Comparison of ENCODE assay signal across 14 cellular contexts in genomic region chr19:53961523-53962345, GRCh38. TPM values are rescaled to one million over a fixed set of nuclear protein-coding genes. Genes with fewer than 3 reads are reported as not detected.
DNase-seq lines count a peak whose midpoint lies in the region; ATAC-seq, FAIRE-seq and TF ChIP-seq lines count a peak whose summit lies in the region.
"Had no signal": no experiment of that assay in that cellular context is flagged by ENCODE, and none has a peak within 500 bp of the region (broad histone marks: within the 10 kb centered on the region; RNA-seq: fewer than 3 reads in every experiment).

No MANE protein-coding gene starts in this region.

- no peak for TF ChIP-seq EP300 in K562 (IDR thresholded peaks at IDR 0.05; ENCODE audit: low read length)

- H3K79me2 ChIP-seq in ACC112 (ENCODE audit: control insufficient read depth, insufficient read depth, low read length, unreplicated experiment) = peaks cover 3% of the 10 kb centered on the region
- no peaks in the 10 kb centered on the region for H3K79me2 ChIP-seq in K562 (ENCODE audit: control insufficient read depth, insufficient read depth, low read length)

- 1% methylated on average over 23 of the region's 32 CpGs for WGBS in K562 (ENCODE audit: insufficient coverage, low coverage, missing lambda C conversion rate)

- H3K9me3 ChIP-seq in HUES6 (ENCODE audit: control insufficient read depth, insufficient read depth, low read depth, low read length) = no peaks in the 10 kb centered on the region
- no peaks in the 10 kb centered on the region for H3K9me3 ChIP-seq in K562 (replicated peaks; ENCODE audit: control insufficient read depth, insufficient read depth, low read depth, low read length)
- H3K9me3 ChIP-seq in iPS-18c (ENCODE audit: control insufficient read depth, insufficient read depth, low read length) = no peaks in the 10 kb centered on the region
- H3K9me3 ChIP-seq: lower lobe of right lung had no signal

- TF ChIP-seq CTCF in K562 (IDR thresholded peaks at IDR 0.05 in 2 of 3, conservative IDR thresholded peaks at IDR 0.05 in 1 of 3; ENCODE audit: insufficient read depth in 2 of 3, low read depth in 1 of 3, low read length in 3 of 3) = no peak
- no peak for TF ChIP-seq CTCF in GM13977 (IDR thresholded peaks at IDR 0.05; ENCODE audit: extremely low read depth, insufficient read depth, missing control alignments)

- H3K4me1 ChIP-seq in ACC112 (ENCODE audit: control insufficient read depth, insufficient read depth, low read length, unreplicated experiment) = peaks cover 6% of the 10 kb centered on the region
- H3K4me1 ChIP-seq in HUES6 (ENCODE audit: control insufficient read depth, insufficient read depth, low read length) = peaks cover 29% of the 10 kb centered on the region
- no peaks in the 10 kb centered on the region; a peak in 1 of 5 replicates for H3K4me1 ChIP-seq in K562 (replicated peaks in 1 of 2; ENCODE audit: control insufficient read depth in 2 of 2, insufficient read depth in 2 of 2, low read length in 2 of 2)
- H3K4me1 ChIP-seq: lower lobe of right lung had no signal

- in situ Hi-C loops in K562 (cut with MboI) (no loop called here), GM13977 (cut with MboI; ENCODE audit: low pct_unique_long_range_greater_than_20kb, low sequenced_read_pairs, unreplicated experiment) (no loop called here)

- intact Hi-C loops in K562 (cut with micrococcal nuclease) = no loop called here

- H2AFZ ChIP-seq in ACC112 (ENCODE audit: low read length, unreplicated experiment) (peak overlapping the region; percentile 57), K562 (ENCODE audit: low read depth, low read length) (no peak overlapping the region)

- H3K9me1 ChIP-seq in K562 (ENCODE audit: control insufficient read depth, insufficient read depth, low read length) = no peaks in the 10 kb centered on the region

- no peaks in the 10 kb centered on the region for H3K36me3 ChIP-seq in ACC112 (ENCODE audit: insufficient read depth, low read length)
- peaks cover 4% of the 10 kb centered on the region; the same call in 1 of the 2 replicates for H3K36me3 ChIP-seq in HUES6 (ENCODE audit: control insufficient read depth, insufficient read depth, low read length)
- no peaks in the 10 kb centered on the region for H3K36me3 ChIP-seq in K562 (ENCODE audit: control insufficient read depth, insufficient read depth, low read length)
- H3K36me3 ChIP-seq: lower lobe of right lung had no signal

- BruUV-seq in K562 (replicated peaks; lab: Mats Ljungman, UMichigan) = no TSS peak

- POLR2A ChIA-PET in K562 (lab: Yijun Ruan, JAX) = no interaction called here

- TF ChIP-seq RAD21 in K562 (CRISPR knock-in tag; conservative IDR thresholded peaks at IDR 0.05 in 1 of 2, IDR thresholded peaks at IDR 0.05 in 1 of 2) = no peak

- H3K27ac ChIP-seq in ACC112 (ENCODE audit: low read depth, low read length) = no peak overlapping the region
- H3K27ac ChIP-seq in HUES6 (ENCODE audit: low read depth, low read length) = no peak overlapping the region
- no peak overlapping the region for H3K27ac ChIP-seq in K562 (ENCODE audit: extremely low read depth, low read depth, low read length)
- H3K27ac ChIP-seq: lower lobe of right lung had no signal

- CTCF ChIA-PET in K562 (lab: Yijun Ruan, JAX; ENCODE audit: low intra/inter-chr PET ratio) = no interaction called here

- FAIRE-seq in K562 (lab: Jason Lieb, UNC) = no peak

- peak overlapping the region; percentile 44 for H3K9ac ChIP-seq in HUES6 (ENCODE audit: low read length)
- H3K9ac ChIP-seq in K562 (ENCODE audit: insufficient read depth in 1 of 2, low read depth in 2 of 2, low read length in 2 of 2) = no peak overlapping the region

- DNase-seq in K562 (ENCODE audit: extremely low read depth in 1 of 4, low spot score in 3 of 4) = no peak
- no peak for DNase-seq in GM13977 (ENCODE audit: low spot score)
- DNase-seq in NCI-H2029 treated with DMSO at 0.1 percent for 48 hours (lab: John Stamatoyannopoulos, UW) = no peak
- DNase-seq in DMS53 treated with DMSO at 0.1 percent for 48 hours (lab: John Stamatoyannopoulos, UW; ENCODE audit: unreplicated experiment) = no peak
- DNase-seq: activated naive CD4-positive, alpha-beta T cell treated with anti-CD3 and anti-CD28 coated beads, Interleukin-2, amount 50 U/mL, for 16 hours; hippocampal formation; lower lobe of right lung; stimulated activated naive CD8-positive, alpha-beta T cell treated with anti-CD3 and anti-CD28 coated beads, Interleukin-15, amount 100 ng/mL, for 72 hours; SW 1271 had no signal

- H3K4me3 ChIP-seq in ACC112 (ENCODE audit: low read depth, low read length) (peak overlapping the region; percentile 69), HUES6 (ENCODE audit: low read depth, low read length) (peak overlapping the region; percentile 68), K562 (no peak overlapping the region), iPS-18c (ENCODE audit: insufficient read depth, low read depth, low read length) (peak overlapping the region; percentile 38)
- H3K4me3 ChIP-seq: lower lobe of right lung had no signal

- peaks cover 22% of the 10 kb centered on the region for H3K27me3 ChIP-seq in ACC112 (ENCODE audit: insufficient read depth, low read length)
- H3K27me3 ChIP-seq in HUES6 (ENCODE audit: control insufficient read depth, insufficient read depth, low read length) = peaks cover 78% of the 10 kb centered on the region
- peaks cover 33 to 44% of the 10 kb centered on the region in 2 experiments; a peak in 3 of 5 replicates for H3K27me3 ChIP-seq in K562 (ENCODE audit: control insufficient read depth in 2 of 2, insufficient read depth in 2 of 2, low read length in 2 of 2)

- TF ChIP-seq POLR2A in K562 (conservative IDR thresholded peaks at IDR 0.05) = no peak

- no peak for ATAC-seq in K562
- no peak for ATAC-seq in GM19395 (IDR thresholded peaks at IDR 0.05; ENCODE audit: unreplicated experiment)
- ATAC-seq: lower lobe of right lung; stimulated activated naive CD8-positive, alpha-beta T cell treated with anti-CD3 and anti-CD28 coated beads, Interleukin-15, amount 100 ng/mL, for 72 hours had no signal

- H3K4me2 ChIP-seq in K562 (ENCODE audit: insufficient read depth, low read length) = no peak overlapping the region

- 0 out of 2 replicates have a peak, but pooled peaks cover 3% of the 10 kb centered on the region for H4K20me1 ChIP-seq in K562 (replicated peaks; ENCODE audit: control insufficient read depth, insufficient read depth, low read length)

RNA-seq across cellular contexts. Expression of gene CACNG8, which starts 1.0 kb away (rescaled TPM):
- total RNA-seq in K562 (2011; cell fraction: chromatin; rRNA removed; ENCODE audit: low replicate concordance) = not detected in 2 replicates
- total RNA-seq in K562 (2011; cell fraction: nucleolus; rRNA removed) = not detected in 2 replicates
- not detected in 2 replicates for total RNA-seq in K562 (2011; cell fraction: nucleoplasm; rRNA removed)
- total RNA-seq in K562 (2014; rRNA removed) (0.05 TPM in 1 of 2 replicates, not detected in the other), K562 (2014; rRNA removed; fragmentation: Illumina TruSeq; extraction: Trizol) (not detected in 2 replicates), K562 (2015; rRNA removed; fragmentation: Illumina TruSeq; extraction: Trizol) (not detected in 2 replicates), K562 (2021) (0.02 TPM in 1 of 2 replicates, not detected in the other)
- polyA plus RNA-seq in K562 (2011; rRNA removed) (not detected in 2 replicates), K562 (2014; fragmentation: Illumina TruSeq; extraction: Trizol) (not detected in 2 replicates), K562 (2014; fragmentation: Nextera tagmentation; extraction: Ambion mirVana) (not detected), K562 (2014; rRNA removed) (not detected in 2 replicates)
- not detected in 2 replicates for polyA plus RNA-seq in K562 (2011; cell fraction: cytosol; rRNA removed)
- polyA plus RNA-seq in K562 (2011; cell fraction: nucleus; rRNA removed) = not detected in 2 replicates
- 0.01 and 0.03 TPM in 2 replicates for polyA plus RNA-seq in K562 (2012)
- polyA minus RNA-seq in K562 (2011; rRNA and poly(A)+ RNA removed) = not detected in 2 replicates
- polyA minus RNA-seq in K562 (2011; cell fraction: cytosol; rRNA and poly(A)+ RNA removed) = not detected in 2 replicates
- polyA minus RNA-seq in K562 (2011; cell fraction: nucleus; rRNA and poly(A)+ RNA removed) = not detected in 2 replicates
- total RNA-seq: epithelial cell of proximal tubule had no signal

RNA-seq across cellular contexts. Expression of gene CACNG6, which starts 29.7 kb away (rescaled TPM):
- total RNA-seq in K562 (2011; cell fraction: chromatin; rRNA removed; ENCODE audit: low replicate concordance) = not detected in 2 replicates
- total RNA-seq in K562 (2011; cell fraction: nucleolus; rRNA removed) = not detected in 2 replicates
- total RNA-seq in K562 (2011; cell fraction: nucleoplasm; rRNA removed) = not detected in 2 replicates
- not detected in 2 replicates for total RNA-seq in K562 (2014; rRNA removed)
- not detected in 2 replicates for total RNA-seq in K562 (2014; rRNA removed; fragmentation: Illumina TruSeq; extraction: Trizol)
- total RNA-seq in K562 (2015; rRNA removed; fragmentation: Illumina TruSeq; extraction: Trizol) = not detected in 2 replicates
- total RNA-seq in K562 (2021) = not detected in 2 replicates
- not detected in 2 replicates for polyA plus RNA-seq in K562 (2011; rRNA removed)
- polyA plus RNA-seq in K562 (2011; cell fraction: cytosol; rRNA removed) = not detected in 2 replicates
- not detected in 2 replicates for polyA plus RNA-seq in K562 (2011; cell fraction: nucleus; rRNA removed)
- not detected in 2 replicates for polyA plus RNA-seq in K562 (2012)
- polyA plus RNA-seq in K562 (2014; fragmentation: Illumina TruSeq; extraction: Trizol) = not detected in 2 replicates
- not detected for polyA plus RNA-seq in K562 (2014; fragmentation: Nextera tagmentation; extraction: Ambion mirVana)
- not detected in 2 replicates for polyA plus RNA-seq in K562 (2014; rRNA removed)
- not detected in 2 replicates for polyA minus RNA-seq in K562 (2011; rRNA and poly(A)+ RNA removed)
- polyA minus RNA-seq in K562 (2011; cell fraction: cytosol; rRNA and poly(A)+ RNA removed) = not detected in 2 replicates
- not detected in 2 replicates for polyA minus RNA-seq in K562 (2011; cell fraction: nucleus; rRNA and poly(A)+ RNA removed)

RNA-seq across cellular contexts. Expression of gene CACNG7, which starts 52.7 kb away (rescaled TPM):
- not detected in 2 replicates for total RNA-seq in K562 (2011; cell fraction: chromatin; rRNA removed; ENCODE audit: low replicate concordance)
- not detected in 2 replicates for total RNA-seq in K562 (2011; cell fraction: nucleolus; rRNA removed)
- not detected in 2 replicates for total RNA-seq in K562 (2011; cell fraction: nucleoplasm; rRNA removed)
- total RNA-seq in K562 (2014; rRNA removed) (not detected in 2 replicates), K562 (2014; rRNA removed; fragmentation: Illumina TruSeq; extraction: Trizol) (not detected in 2 replicates), K562 (2015; rRNA removed; fragmentation: Illumina TruSeq; extraction: Trizol) (not detected in 2 replicates), K562 (2021) (not detected in 2 replicates)
- polyA plus RNA-seq in K562 (2011; rRNA removed) (not detected in 2 replicates), K562 (2014; fragmentation: Illumina TruSeq; extraction: Trizol) (not detected in 2 replicates), K562 (2014; fragmentation: Nextera tagmentation; extraction: Ambion mirVana) (not detected), K562 (2014; rRNA removed) (not detected in 2 replicates)
- polyA plus RNA-seq in K562 (2011; cell fraction: cytosol; rRNA removed) = not detected in 2 replicates
- polyA plus RNA-seq in K562 (2011; cell fraction: nucleus; rRNA removed) = not detected in 2 replicates
- polyA plus RNA-seq in K562 (2012) = not detected in 2 replicates
- not detected in 2 replicates for polyA minus RNA-seq in K562 (2011; rRNA and poly(A)+ RNA removed)
- polyA minus RNA-seq in K562 (2011; cell fraction: cytosol; rRNA and poly(A)+ RNA removed) = not detected in 2 replicates
- not detected in 2 replicates for polyA minus RNA-seq in K562 (2011; cell fraction: nucleus; rRNA and poly(A)+ RNA removed)
- total RNA-seq: epithelial cell of proximal tubule, lower lobe of right lung had no signal
